19 cellular contexts compared by ENCODE assay signal in the genomic region with DNA sequence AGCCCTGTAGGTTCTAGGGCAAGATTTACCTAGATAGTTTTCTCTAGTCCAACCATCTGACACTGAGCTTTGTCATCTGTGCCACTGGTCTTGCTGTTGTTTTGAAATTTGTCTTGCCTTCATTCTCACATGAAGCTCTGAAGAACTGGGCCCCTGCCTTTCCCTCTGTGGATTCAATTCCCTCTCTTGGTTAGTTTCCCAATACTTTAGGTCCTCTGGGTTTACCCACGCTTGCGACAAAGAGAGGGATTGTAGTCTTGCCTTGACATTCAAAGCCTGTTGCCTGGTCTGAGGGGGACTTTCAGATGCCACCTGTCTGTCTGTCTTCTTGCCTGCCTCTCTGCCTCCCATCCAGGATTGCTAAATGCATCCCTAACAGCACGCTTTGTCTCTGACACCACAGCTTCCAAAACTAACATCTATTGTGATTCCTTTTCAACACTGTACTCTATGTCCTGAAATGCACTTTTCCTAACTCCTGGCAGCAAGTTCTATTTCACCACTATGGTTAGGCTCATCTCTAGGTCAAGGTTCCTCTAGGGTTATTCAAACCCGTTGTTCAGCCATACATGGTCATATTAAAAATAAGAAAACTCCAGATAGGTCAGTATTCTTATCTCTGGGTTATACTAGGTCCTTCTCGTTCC.
"Had no signal": no experiment of that assay in that cellular context is flagged by ENCODE, and none has a peak within 500 bp of the region (broad histone marks: within the 10 kb centered on the region; RNA-seq: fewer than 3 reads in every experiment).

No MANE protein-coding gene starts in this region.

- ATAC-seq: lower lobe of right lung; natural killer cell treated with Interleukin-12 subunit alpha and Interleukin-12 subunit beta and Interleukin-15 and Interleukin-18, amount 100 ng/mL, for 72 hours; pancreas had no signal

- FAIRE-seq: colon, endothelial cell of umbilical vein, keratinocyte, pancreas had no signal

- H3K36me3 ChIP-seq: cardiac muscle cell, lower lobe of right lung, neural progenitor cell, pancreas, sigmoid colon, stomach had no signal

- H3K27me3 ChIP-seq: cardiac muscle cell, neural progenitor cell, pancreas, sigmoid colon, stomach had no signal

- H3K4me3 ChIP-seq: cardiac muscle cell, lower lobe of right lung, neural progenitor cell, pancreas, sigmoid colon, skin epidermis, stomach had no signal

- H2AFZ ChIP-seq: neural progenitor cell had no signal

- H3K9ac ChIP-seq: neural progenitor cell had no signal

- H3K27ac ChIP-seq: cardiac muscle cell, lower lobe of right lung, neural progenitor cell, pancreas, sigmoid colon, skin epidermis, stomach had no signal

- H3K4me2 ChIP-seq: neural progenitor cell had no signal

- H3K9me3 ChIP-seq: lower lobe of right lung, pancreas, sigmoid colon had no signal

- DNase-seq: cerebellar nuclear complex; dermis blood vessel endothelial cell; foreskin melanocyte; lower lobe of right lung; midbrain; nucleus accumbens; sigmoid colon; stimulated activated CD4-positive, alpha-beta T cell treated with anti-CD3 and anti-CD28 coated beads, Interleukin-12 subunit alpha, Interleukin-12 subunit beta, amount 100 ng/mL, for 4 hours; stimulated activated naive CD4-positive, alpha-beta T cell; stomach; trophoblast cell had no signal

- H3K4me1 ChIP-seq: lower lobe of right lung, neural progenitor cell, pancreas, sigmoid colon, stomach had no signal
